In genomic region chr4:184745747-184746531, GRCh38 we compare ENCODE assay signal across 8 cellular contexts. TPM values are rescaled to one million over a fixed set of nuclear protein-coding genes. Genes with fewer than 3 reads are reported as not detected.
DNase-seq lines count a peak whose midpoint lies in the region; ATAC-seq, FAIRE-seq and TF ChIP-seq lines count a peak whose summit lies in the region.

No MANE protein-coding gene starts in this region.

- peak; percentile 57 for FAIRE-seq in GM12892 (lab: Jason Lieb, UNC)

- no peak for TF ChIP-seq POLR2A in GM12892 (IDR thresholded peaks at IDR 0.05; ENCODE audit: low read depth, low read length)

- H3F3A ChIP-seq in OCI-LY1 (ENCODE audit: insufficient read depth, low read length) = no peaks in the 10 kb centered on the region

- no peaks in the 10 kb centered on the region for H4K20me1 ChIP-seq in OCI-LY1 (ENCODE audit: insufficient read depth, low read length)

- H3K27me3 ChIP-seq in HL-60 (ENCODE audit: insufficient read depth, poor library complexity, severe bottlenecking) (no peaks in the 10 kb centered on the region), OCI-LY1 (ENCODE audit: insufficient read depth, low read length) (no peaks in the 10 kb centered on the region)

- no peaks in the 10 kb centered on the region for H3K79me2 ChIP-seq in OCI-LY1 (ENCODE audit: insufficient read depth, low read length)

- TF ChIP-seq CTCF in HL-60 (IDR thresholded peaks at IDR 0.05; ENCODE audit: insufficient read depth, low read length) = peak; percentile 65
- peak; percentile 82 for TF ChIP-seq CTCF in OCI-LY1 (IDR thresholded peaks at IDR 0.05; ENCODE audit: low read length)

- no peaks in the 10 kb centered on the region for H3K36me3 ChIP-seq in OCI-LY1 (ENCODE audit: insufficient read depth, low read length)

- ATAC-seq in HG02840 (IDR thresholded peaks at IDR 0.05; ENCODE audit: low FRiP score, unreplicated experiment) = no peak

- H3K27ac ChIP-seq in HL-60 (replicated peaks) (peak overlapping the region; percentile 85), OCI-LY1 (ENCODE audit: low read depth, low read length, poor library complexity, severe bottlenecking) (no peak overlapping the region), epithelial cell of prostate (peak overlapping the region; percentile 84)

- H3K9ac ChIP-seq in OCI-LY1 (ENCODE audit: low read length) = no peak overlapping the region

- peaks cover 11% of the 10 kb centered on the region for H3K4me1 ChIP-seq in OCI-LY1 (ENCODE audit: insufficient read depth, low read length, severe bottlenecking)

- DNase-seq in GM12892 (ENCODE audit: insufficient read length) (peak; percentile 72), HL-60 (ENCODE audit: low read depth in 1 of 2, low spot score in 1 of 2) (peak; percentile 58 to 90), activated T-cell treated with anti-CD3 and anti-CD28 coated beads for 1 hour (ENCODE audit: low read depth) (peak; percentile 64), epithelial cell of prostate (ENCODE audit: low read depth, low spot score) (no peak), myocyte (ENCODE audit: low read depth) (peak; percentile 92)
- DNase-seq in stimulated activated CD8-positive, alpha-beta memory T cell treated with anti-CD3 and anti-CD28 coated beads, Interleukin-7, amount 100 ng/mL, for 1 hour (ENCODE audit: low read depth in 2 of 2) = peak; percentile 40 to 52

- H3K4me3 ChIP-seq in HL-60 (replicated peaks; ENCODE audit: insufficient read depth, low read length) = no peak overlapping the region
- H3K4me3 ChIP-seq in OCI-LY1 (ENCODE audit: low read depth, low read length, poor library complexity, severe bottlenecking) = no peak overlapping the region

- no peak overlapping the region for H3K4me2 ChIP-seq in OCI-LY1 (ENCODE audit: low read length)

- no peaks in the 10 kb centered on the region for H3K9me2 ChIP-seq in OCI-LY1 (ENCODE audit: low read depth, low read length)

- no peaks in the 10 kb centered on the region for H3K9me3 ChIP-seq in OCI-LY1 (ENCODE audit: low read length)

- H2AFZ ChIP-seq in OCI-LY1 (ENCODE audit: low read length) = no peak overlapping the region

RNA-seq across cellular contexts. Expression of gene CENPU, which starts 12.0 kb away (rescaled TPM):
- 31.7 TPM for polyA plus RNA-seq in GM12892 (2012; ENCODE audit: missing spikeins)
- 18.1 and 18.4 TPM in 2 replicates for total RNA-seq in myocyte
- polyA plus RNA-seq in myocyte (2012) = 5.2 TPM
